Comparison of ENCODE assay signal across 13 cellular contexts in the genomic region with DNA sequence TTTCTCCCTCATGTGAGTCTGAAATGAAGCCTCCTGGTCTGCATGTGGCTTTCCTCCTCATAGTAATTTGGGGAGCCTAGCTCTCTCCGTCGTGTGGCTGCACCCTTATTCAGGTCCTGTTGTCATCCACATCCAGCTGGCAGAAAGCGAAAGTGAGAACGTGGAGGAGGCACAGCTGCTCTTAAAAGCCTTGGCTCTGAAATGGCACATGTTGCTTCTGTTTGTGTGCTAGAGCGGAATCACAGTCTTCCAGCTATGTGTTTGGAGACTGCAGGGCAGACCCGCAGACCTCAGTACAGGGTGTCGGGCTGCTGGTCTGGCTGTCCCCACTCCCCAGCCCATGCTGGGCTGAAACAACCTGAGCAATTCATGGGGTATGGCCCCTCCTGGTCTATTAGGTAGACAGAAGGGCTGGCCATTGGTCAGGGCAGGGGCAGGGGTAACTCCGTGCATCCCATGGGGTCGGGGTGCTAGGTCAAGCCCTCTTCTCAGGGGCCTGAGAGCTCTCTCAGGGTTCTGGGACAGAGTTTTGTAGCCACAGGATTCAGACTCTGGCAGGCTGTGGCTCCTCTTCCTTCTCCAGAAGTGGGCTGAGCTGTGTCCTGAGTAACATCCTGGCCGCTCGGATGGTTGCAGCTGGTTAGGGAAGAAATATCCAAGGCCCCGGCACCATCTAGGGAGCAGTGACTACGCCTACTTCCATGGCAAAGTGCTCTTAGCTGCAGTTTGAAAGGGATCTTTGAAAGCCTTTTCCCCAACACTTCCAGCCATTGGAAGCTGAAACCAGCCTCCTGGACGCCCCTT. TPM values are rescaled to one million over a fixed set of nuclear protein-coding genes. Genes with fewer than 3 reads are reported as not detected.
A peak's percentile ranks its signal among the peaks of the same experiment; 100 is the strongest.
DNase-seq lines count a peak whose midpoint lies in the region; ATAC-seq and TF ChIP-seq lines count a peak whose summit lies in the region.
"Had no signal": no experiment of that assay in that cellular context is flagged by ENCODE, and none has a peak within 500 bp of the region (broad histone marks: within the 10 kb centered on the region; RNA-seq: fewer than 3 reads in every experiment).

No MANE protein-coding gene starts in this region.

- DNase-seq in HCEC 1CT, result peak; percentile 23
- DNase-seq in Peyer's patch, result no peak
- DNase-seq in heart right ventricle, result peak in 1 of 2 donors; percentile 52
- DNase-seq in EL, result no peak
- DNase-seq in 8988T, result no peak
- DNase-seq: activated naive CD4-positive, alpha-beta T cell treated with anti-CD3 and anti-CD28 coated beads, Interleukin-2, amount 10 ng/mL, durations not matched to agents 7 days and 5 days had no signal

- H3K4me3 ChIP-seq in Peyer's patch (peak overlapping the region in 1 of 4 donors; percentile 19), heart right ventricle (peak overlapping the region in 4 of 10 donors; percentile 19 to 33 (median 28)), skeletal muscle tissue (ENCODE audit: low read length in 3 of 3) (peak overlapping the region; percentile 30 to 49 (median 47))

- H3K9me3 ChIP-seq in Peyer's patch, result no peaks in the 10 kb centered on the region
- H3K9me3 ChIP-seq in heart right ventricle, result no peaks in the 10 kb centered on the region
- no peaks in the 10 kb centered on the region for H3K9me3 ChIP-seq in skeletal muscle tissue (ENCODE audit: control insufficient read depth in 3 of 3, low read length in 3 of 3)
- H3K9me3 ChIP-seq: neutrophil had no signal

- H3K27me3 ChIP-seq in Peyer's patch (no peaks in the 10 kb centered on the region), heart right ventricle (no peaks in the 10 kb centered on the region), skeletal muscle tissue (ENCODE audit: control insufficient read depth in 3 of 3, insufficient read depth in 3 of 3, low read length in 3 of 3) (no peaks in the 10 kb centered on the region)
- H3K27me3 ChIP-seq: neutrophil had no signal

- peak overlapping the region; percentile 25 to 60 (median 47) for H3K9ac ChIP-seq in skeletal muscle tissue (ENCODE audit: low read depth in 1 of 3, low read length in 3 of 3)

- WGBS in heart right ventricle, 2 donors, result 20 to 37% methylated on average over 14 of the region's 14 CpGs

- H3K4me1 ChIP-seq in Peyer's patch, result peaks cover 0 to 16% (median 0%) of the 10 kb centered on the region in 4 donors
- peaks cover 23 to 48% (median 42%) of the 10 kb centered on the region in 9 donors for H3K4me1 ChIP-seq in heart right ventricle
- peaks cover 30 to 37% (median 35%) of the 10 kb centered on the region in 3 donors for H3K4me1 ChIP-seq in skeletal muscle tissue (ENCODE audit: control insufficient read depth in 3 of 3, insufficient read depth in 3 of 3, low read length in 3 of 3)

- H3K36me3 ChIP-seq in Peyer's patch, result no peaks in the 10 kb centered on the region
- H3K36me3 ChIP-seq in heart right ventricle, result no peaks in the 10 kb centered on the region
- no peaks in the 10 kb centered on the region for H3K36me3 ChIP-seq in skeletal muscle tissue (ENCODE audit: control insufficient read depth in 3 of 3, insufficient read depth in 3 of 3, low read length in 3 of 3)
- H3K36me3 ChIP-seq: neutrophil had no signal

- H3K27ac ChIP-seq in Peyer's patch (peak overlapping the region in 3 of 4 donors; percentile 31 to 74 (median 57)), heart right ventricle (peak overlapping the region; percentile 64 to 85 (median 76)), skeletal muscle tissue (ENCODE audit: low read depth, low read length) (no peak overlapping the region)
- H3K27ac ChIP-seq: neutrophil had no signal

- intact Hi-C loops in heart right ventricle (cut with DNase I), result loop anchor here in 1 of 10 donors (10.0 kb wide), 1 partner anchor 48 kb away; a partner anchor contains a TSS

- TF ChIP-seq CTCF in Peyer's patch (IDR thresholded peaks at IDR 0.05) (no peak), heart right ventricle (IDR thresholded peaks at IDR 0.05) (no peak)

- ATAC-seq in heart right ventricle, result peak; percentile 5 to 63 (median 44)
- ATAC-seq in activated CD4-positive, CD25-positive, alpha-beta regulatory T cell treated with anti-CD3 and anti-CD28 coated beads, Interleukin-2, amount 50 U/mL, for 24 hours, result no peak
- ATAC-seq: stimulated activated effector memory CD8-positive, alpha-beta T cell treated with anti-CD3 and anti-CD28 coated beads, Interleukin-12 subunit alpha, Interleukin-12 subunit beta, amount 100 ng/mL, for 72 hours had no signal

- no peak for TF ChIP-seq POLR2A in Peyer's patch (IDR thresholded peaks at IDR 0.05)

RNA-seq across cellular contexts. Expression of a gene that starts 50.6 kb away (rescaled TPM):
- 10 to 100 TPM in 3 of 4 donors, 1 to 10 TPM in 1; 4.9 to 82.5 (median 31.6) TPM for total RNA-seq in Peyer's patch
- total RNA-seq in heart right ventricle, result 10 to 100 TPM in 8 of 10 donors, 1 to 10 TPM in 2; 8.4 to 64.9 (median 25.7) TPM
- polyA plus RNA-seq in heart right ventricle, result 10 to 100 TPM; 24.1 to 37.7 TPM
- total RNA-seq in skeletal muscle tissue, result 17.2 TPM
- polyA plus RNA-seq: IgD-negative memory B cell had no signal

RNA-seq across cellular contexts. Expression of a gene that starts 54.7 kb away (rescaled TPM):
- total RNA-seq in Peyer's patch, result not detected
- not detected for total RNA-seq in heart right ventricle
- not detected for polyA plus RNA-seq in heart right ventricle
- total RNA-seq in skeletal muscle tissue, result not detected
- total RNA-seq: frontal cortex; T-helper 1 cell treated with Interleukin-12 subunit alpha and Interleukin-12 subunit beta and Interleukin-4 antibody, amounts not matched to agents 30 ng/mL and 1 ng/mL, for 36 hours had no signal

Comparison
In these comparisons a context has a peak if more than half of its experiments do, and no peak if none do; other contexts are left out.
1. ATAC-seq: peak in heart right ventricle (8 of 8); none in activated CD4-positive, CD25-positive, alpha-beta regulatory T cell treated with anti-CD3 and anti-CD28 coated beads, Interleukin-2, amount 50 U/mL, for 24 hours (0 of 2).